ENCODE assay signal across 1 cellular context in the genomic region with DNA sequence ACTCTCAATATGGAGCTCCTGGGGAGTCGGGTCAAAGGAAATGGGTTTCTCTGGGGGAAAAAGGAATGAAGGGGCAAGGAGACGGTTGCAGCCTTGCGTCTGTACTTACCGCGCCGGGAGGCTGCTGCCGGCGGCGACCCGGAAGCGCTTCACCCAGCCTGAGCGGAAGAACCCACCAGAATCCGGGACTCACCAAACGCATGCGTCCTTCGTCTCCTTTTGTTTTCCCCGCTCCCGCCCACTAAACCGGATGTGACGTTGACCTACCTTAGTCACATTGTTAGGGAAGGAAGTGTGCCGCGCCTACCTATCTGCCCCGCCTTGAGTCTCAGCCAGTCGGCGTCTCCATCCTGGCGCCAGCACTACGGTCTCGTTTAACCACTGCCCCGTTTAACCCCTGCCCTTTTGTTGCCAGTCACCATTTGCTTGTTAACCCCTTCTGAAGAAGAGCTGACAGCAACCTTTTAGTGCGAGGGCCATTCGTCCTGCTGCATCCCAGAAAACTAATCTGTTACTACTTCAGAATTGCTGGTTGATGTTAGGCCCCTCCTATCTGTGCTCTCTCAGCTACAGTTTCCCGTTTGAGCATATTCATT.
TF ChIP-seq lines count a peak whose summit lies in the region.

A gene (minus strand): TSS at position 155 of the 596 bp plus-strand sequence. CDS start 1,419 bp downstream, outside the sequence.

TF ChIP-seq in K562, 482 proteins besides CTCF, POLR2A, EP300 and RAD21 (continued from another document and continues in another):
- TF ChIP-seq, protein P1, sequence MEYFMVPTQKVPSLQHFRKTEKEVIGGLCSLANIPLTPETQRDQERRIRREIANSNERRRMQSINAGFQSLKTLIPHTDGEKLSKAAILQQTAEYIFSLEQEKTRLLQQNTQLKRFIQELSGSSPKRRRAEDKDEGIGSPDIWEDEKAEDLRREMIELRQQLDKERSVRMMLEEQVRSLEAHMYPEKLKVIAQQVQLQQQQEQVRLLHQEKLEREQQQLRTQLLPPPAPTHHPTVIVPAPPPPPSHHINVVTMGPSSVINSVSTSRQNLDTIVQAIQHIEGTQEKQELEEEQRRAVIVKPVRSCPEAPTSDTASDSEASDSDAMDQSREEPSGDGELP (CRISPR knock-in tag; IDR thresholded peaks at IDR 0.05; ENCODE audit: borderline replicate concordance): peak; percentile 45; the same call in 1 of the 2 replicates
- peak; percentile 59; the same call in 1 of the 2 replicates for TF ChIP-seq KLF1 (tag; IDR thresholded peaks at IDR 0.05)
- no peak for TF ChIP-seq ATF1 (CRISPR knock-in tag; IDR thresholded peaks at IDR 0.05)
- peak; percentile 94 for TF ChIP-seq ATF1 (tag; IDR thresholded peaks at IDR 0.05)
- TF ChIP-seq ZFX (CRISPR knock-in tag; IDR thresholded peaks at IDR 0.05): peak; percentile 85
- TF ChIP-seq SIN3B (IDR thresholded peaks at IDR 0.05; ENCODE audit: low read depth): peak; percentile 47; the same call in 1 of the 2 replicates
- peak in 1 of 2 experiments; percentile 44; a peak in 1 of 4 replicates for TF ChIP-seq SIN3A (IDR thresholded peaks at IDR 0.05; ENCODE audit: borderline replicate concordance in 2 of 2, control insufficient read depth in 1 of 2, low read depth in 2 of 2, low read length in 2 of 2)
- 0 out of 2 replicates have a peak, but pooled peaks have one; percentile 37 for TF ChIP-seq MXI1 (IDR thresholded peaks at IDR 0.05; ENCODE audit: low read depth, low read length)
- TF ChIP-seq ERF (CRISPR knock-in tag; IDR thresholded peaks at IDR 0.05): peak; percentile 23; the same call in 1 of the 2 replicates
- TF ChIP-seq ZEB2 (IDR thresholded peaks at IDR 0.05): peak; percentile 82
- TF ChIP-seq, protein P2, sequence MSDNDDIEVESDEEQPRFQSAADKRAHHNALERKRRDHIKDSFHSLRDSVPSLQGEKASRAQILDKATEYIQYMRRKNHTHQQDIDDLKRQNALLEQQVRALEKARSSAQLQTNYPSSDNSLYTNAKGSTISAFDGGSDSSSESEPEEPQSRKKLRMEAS (CRISPR knock-in tag; IDR thresholded peaks at IDR 0.05): peak; percentile 75
- TF ChIP-seq, protein P3, sequence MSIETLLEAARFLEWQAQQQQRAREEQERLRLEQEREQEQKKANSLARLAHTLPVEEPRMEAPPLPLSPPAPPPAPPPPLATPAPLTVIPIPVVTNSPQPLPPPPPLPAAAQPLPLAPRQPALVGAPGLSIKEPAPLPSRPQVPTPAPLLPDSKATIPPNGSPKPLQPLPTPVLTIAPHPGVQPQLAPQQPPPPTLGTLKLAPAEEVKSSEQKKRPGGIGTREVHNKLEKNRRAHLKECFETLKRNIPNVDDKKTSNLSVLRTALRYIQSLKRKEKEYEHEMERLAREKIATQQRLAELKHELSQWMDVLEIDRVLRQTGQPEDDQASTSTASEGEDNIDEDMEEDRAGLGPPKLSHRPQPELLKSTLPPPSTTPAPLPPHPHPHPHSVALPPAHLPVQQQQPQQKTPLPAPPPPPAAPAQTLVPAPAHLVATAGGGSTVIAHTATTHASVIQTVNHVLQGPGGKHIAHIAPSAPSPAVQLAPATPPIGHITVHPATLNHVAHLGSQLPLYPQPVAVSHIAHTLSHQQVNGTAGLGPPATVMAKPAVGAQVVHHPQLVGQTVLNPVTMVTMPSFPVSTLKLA (conservative IDR thresholded peaks at IDR 0.05): peak; percentile 59 to 79; a peak in 3 of 4 replicates
- TF ChIP-seq, protein P4, sequence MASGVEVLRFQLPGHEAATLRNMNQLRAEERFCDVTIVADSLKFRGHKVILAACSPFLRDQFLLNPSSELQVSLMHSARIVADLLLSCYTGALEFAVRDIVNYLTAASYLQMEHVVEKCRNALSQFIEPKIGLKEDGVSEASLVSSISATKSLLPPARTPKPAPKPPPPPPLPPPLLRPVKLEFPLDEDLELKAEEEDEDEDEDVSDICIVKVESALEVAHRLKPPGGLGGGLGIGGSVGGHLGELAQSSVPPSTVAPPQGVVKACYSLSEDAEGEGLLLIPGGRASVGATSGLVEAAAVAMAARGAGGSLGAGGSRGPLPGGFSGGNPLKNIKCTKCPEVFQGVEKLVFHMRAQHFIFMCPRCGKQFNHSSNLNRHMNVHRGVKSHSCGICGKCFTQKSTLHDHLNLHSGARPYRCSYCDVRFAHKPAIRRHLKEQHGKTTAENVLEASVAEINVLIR (CRISPR knock-in tag; IDR thresholded peaks at IDR 0.05): peak; percentile 82
- TF ChIP-seq, protein P5, sequence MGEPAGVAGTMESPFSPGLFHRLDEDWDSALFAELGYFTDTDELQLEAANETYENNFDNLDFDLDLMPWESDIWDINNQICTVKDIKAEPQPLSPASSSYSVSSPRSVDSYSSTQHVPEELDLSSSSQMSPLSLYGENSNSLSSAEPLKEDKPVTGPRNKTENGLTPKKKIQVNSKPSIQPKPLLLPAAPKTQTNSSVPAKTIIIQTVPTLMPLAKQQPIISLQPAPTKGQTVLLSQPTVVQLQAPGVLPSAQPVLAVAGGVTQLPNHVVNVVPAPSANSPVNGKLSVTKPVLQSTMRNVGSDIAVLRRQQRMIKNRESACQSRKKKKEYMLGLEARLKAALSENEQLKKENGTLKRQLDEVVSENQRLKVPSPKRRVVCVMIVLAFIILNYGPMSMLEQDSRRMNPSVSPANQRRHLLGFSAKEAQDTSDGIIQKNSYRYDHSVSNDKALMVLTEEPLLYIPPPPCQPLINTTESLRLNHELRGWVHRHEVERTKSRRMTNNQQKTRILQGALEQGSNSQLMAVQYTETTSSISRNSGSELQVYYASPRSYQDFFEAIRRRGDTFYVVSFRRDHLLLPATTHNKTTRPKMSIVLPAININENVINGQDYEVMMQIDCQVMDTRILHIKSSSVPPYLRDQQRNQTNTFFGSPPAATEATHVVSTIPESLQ (CRISPR knock-in tag; IDR thresholded peaks at IDR 0.05): 0 out of 2 replicates have a peak, but pooled peaks have one; percentile 20
- TF ChIP-seq, protein P6, sequence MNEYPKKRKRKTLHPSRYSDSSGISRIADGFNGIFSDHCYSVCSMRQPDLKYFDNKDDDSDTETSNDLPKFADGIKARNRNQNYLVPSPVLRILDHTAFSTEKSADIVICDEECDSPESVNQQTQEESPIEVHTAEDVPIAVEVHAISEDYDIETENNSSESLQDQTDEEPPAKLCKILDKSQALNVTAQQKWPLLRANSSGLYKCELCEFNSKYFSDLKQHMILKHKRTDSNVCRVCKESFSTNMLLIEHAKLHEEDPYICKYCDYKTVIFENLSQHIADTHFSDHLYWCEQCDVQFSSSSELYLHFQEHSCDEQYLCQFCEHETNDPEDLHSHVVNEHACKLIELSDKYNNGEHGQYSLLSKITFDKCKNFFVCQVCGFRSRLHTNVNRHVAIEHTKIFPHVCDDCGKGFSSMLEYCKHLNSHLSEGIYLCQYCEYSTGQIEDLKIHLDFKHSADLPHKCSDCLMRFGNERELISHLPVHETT (CRISPR knock-in tag; conservative IDR thresholded peaks at IDR 0.05 in 1 of 2, IDR thresholded peaks at IDR 0.05 in 1 of 2): peak in 1 of 2 experiments; percentile 86; a peak in 2 of 4 replicates
- TF ChIP-seq BHLHE40 (IDR thresholded peaks at IDR 0.05; ENCODE audit: low read length): peak; percentile 81
- peak; percentile 74 for TF ChIP-seq TAF7 (tag; IDR thresholded peaks at IDR 0.05)
- TF ChIP-seq, protein P7, sequence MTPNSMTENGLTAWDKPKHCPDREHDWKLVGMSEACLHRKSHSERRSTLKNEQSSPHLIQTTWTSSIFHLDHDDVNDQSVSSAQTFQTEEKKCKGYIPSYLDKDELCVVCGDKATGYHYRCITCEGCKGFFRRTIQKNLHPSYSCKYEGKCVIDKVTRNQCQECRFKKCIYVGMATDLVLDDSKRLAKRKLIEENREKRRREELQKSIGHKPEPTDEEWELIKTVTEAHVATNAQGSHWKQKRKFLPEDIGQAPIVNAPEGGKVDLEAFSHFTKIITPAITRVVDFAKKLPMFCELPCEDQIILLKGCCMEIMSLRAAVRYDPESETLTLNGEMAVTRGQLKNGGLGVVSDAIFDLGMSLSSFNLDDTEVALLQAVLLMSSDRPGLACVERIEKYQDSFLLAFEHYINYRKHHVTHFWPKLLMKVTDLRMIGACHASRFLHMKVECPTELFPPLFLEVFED (CRISPR knock-in tag; conservative IDR thresholded peaks at IDR 0.05): 0 out of 2 replicates have a peak, but pooled peaks have one; percentile 13
- TF ChIP-seq, protein P8, sequence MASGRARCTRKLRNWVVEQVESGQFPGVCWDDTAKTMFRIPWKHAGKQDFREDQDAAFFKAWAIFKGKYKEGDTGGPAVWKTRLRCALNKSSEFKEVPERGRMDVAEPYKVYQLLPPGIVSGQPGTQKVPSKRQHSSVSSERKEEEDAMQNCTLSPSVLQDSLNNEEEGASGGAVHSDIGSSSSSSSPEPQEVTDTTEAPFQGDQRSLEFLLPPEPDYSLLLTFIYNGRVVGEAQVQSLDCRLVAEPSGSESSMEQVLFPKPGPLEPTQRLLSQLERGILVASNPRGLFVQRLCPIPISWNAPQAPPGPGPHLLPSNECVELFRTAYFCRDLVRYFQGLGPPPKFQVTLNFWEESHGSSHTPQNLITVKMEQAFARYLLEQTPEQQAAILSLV (tag; IDR thresholded peaks at IDR 0.05): no peak
- TF ChIP-seq HDAC8 (tag; IDR thresholded peaks at IDR 0.05): no peak
- peak; percentile 77 for TF ChIP-seq CTBP1 (IDR thresholded peaks at IDR 0.05; ENCODE audit: borderline replicate concordance)
- TF ChIP-seq, protein P9, sequence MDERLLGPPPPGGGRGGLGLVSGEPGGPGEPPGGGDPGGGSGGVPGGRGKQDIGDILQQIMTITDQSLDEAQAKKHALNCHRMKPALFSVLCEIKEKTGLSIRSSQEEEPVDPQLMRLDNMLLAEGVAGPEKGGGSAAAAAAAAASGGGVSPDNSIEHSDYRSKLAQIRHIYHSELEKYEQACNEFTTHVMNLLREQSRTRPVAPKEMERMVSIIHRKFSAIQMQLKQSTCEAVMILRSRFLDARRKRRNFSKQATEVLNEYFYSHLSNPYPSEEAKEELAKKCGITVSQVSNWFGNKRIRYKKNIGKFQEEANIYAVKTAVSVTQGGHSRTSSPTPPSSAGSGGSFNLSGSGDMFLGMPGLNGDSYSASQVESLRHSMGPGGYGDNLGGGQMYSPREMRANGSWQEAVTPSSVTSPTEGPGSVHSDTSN (CRISPR knock-in tag; IDR thresholded peaks at IDR 0.05; ENCODE audit: low read depth): no peak
- TF ChIP-seq, protein P9 (tag; conservative IDR thresholded peaks at IDR 0.05; ENCODE audit: low read depth): no peak
- TF ChIP-seq, protein P10, sequence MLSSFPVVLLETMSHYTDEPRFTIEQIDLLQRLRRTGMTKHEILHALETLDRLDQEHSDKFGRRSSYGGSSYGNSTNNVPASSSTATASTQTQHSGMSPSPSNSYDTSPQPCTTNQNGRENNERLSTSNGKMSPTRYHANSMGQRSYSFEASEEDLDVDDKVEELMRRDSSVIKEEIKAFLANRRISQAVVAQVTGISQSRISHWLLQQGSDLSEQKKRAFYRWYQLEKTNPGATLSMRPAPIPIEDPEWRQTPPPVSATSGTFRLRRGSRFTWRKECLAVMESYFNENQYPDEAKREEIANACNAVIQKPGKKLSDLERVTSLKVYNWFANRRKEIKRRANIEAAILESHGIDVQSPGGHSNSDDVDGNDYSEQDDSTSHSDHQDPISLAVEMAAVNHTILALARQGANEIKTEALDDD (IDR thresholded peaks at IDR 0.05): peak; percentile 86
- no peak for TF ChIP-seq SAFB2 (IDR thresholded peaks at IDR 0.05; ENCODE audit: borderline replicate concordance, low read depth, low read length, severe bottlenecking)
- peak; percentile 79 for TF ChIP-seq BRD4 (IDR thresholded peaks at IDR 0.05)
- TF ChIP-seq PHF8 (IDR thresholded peaks at IDR 0.05; ENCODE audit: borderline replicate concordance, low read length): peak; percentile 91; the same call in 1 of the 2 replicates
- TF ChIP-seq, protein P11, sequence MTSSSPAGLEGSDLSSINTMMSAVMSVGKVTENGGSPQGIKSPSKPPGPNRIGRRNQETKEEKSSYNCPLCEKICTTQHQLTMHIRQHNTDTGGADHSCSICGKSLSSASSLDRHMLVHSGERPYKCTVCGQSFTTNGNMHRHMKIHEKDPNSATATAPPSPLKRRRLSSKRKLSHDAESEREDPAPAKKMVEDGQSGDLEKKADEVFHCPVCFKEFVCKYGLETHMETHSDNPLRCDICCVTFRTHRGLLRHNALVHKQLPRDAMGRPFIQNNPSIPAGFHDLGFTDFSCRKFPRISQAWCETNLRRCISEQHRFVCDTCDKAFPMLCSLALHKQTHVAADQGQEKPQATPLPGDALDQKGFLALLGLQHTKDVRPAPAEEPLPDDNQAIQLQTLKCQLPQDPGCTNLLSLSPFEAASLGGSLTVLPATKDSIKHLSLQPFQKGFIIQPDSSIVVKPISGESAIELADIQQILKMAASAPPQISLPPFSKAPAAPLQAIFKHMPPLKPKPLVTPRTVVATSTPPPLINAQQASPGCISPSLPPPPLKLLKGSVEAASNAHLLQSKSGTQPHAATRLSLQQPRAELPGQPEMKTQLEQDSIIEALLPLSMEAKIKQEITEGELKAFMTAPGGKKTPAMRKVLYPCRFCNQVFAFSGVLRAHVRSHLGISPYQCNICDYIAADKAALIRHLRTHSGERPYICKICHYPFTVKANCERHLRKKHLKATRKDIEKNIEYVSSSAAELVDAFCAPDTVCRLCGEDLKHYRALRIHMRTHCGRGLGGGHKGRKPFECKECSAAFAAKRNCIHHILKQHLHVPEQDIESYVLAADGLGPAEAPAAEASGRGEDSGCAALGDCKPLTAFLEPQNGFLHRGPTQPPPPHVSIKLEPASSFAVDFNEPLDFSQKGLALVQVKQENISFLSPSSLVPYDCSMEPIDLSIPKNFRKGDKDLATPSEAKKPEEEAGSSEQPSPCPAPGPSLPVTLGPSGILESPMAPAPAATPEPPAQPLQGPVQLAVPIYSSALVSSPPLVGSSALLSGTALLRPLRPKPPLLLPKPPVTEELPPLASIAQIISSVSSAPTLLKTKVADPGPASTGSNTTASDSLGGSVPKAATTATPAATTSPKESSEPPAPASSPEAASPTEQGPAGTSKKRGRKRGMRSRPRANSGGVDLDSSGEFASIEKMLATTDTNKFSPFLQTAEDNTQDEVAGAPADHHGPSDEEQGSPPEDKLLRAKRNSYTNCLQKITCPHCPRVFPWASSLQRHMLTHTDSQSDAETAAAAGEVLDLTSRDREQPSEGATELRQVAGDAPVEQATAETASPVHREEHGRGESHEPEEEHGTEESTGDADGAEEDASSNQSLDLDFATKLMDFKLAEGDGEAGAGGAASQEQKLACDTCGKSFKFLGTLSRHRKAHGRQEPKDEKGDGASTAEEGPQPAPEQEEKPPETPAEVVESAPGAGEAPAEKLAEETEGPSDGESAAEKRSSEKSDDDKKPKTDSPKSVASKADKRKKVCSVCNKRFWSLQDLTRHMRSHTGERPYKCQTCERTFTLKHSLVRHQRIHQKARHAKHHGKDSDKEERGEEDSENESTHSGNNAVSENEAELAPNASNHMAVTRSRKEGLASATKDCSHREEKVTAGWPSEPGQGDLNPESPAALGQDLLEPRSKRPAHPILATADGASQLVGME (CRISPR knock-in tag; IDR thresholded peaks at IDR 0.05): peak; percentile 28; the same call in 1 of the 2 replicates
- TF ChIP-seq MED1 (CRISPR knock-in tag; IDR thresholded peaks at IDR 0.05; ENCODE audit: borderline replicate concordance): no peak
- peak; percentile 16 for TF ChIP-seq NCOR1 (IDR thresholded peaks at IDR 0.05)
